10 cellular contexts compared by ENCODE assay signal in the genomic region with DNA sequence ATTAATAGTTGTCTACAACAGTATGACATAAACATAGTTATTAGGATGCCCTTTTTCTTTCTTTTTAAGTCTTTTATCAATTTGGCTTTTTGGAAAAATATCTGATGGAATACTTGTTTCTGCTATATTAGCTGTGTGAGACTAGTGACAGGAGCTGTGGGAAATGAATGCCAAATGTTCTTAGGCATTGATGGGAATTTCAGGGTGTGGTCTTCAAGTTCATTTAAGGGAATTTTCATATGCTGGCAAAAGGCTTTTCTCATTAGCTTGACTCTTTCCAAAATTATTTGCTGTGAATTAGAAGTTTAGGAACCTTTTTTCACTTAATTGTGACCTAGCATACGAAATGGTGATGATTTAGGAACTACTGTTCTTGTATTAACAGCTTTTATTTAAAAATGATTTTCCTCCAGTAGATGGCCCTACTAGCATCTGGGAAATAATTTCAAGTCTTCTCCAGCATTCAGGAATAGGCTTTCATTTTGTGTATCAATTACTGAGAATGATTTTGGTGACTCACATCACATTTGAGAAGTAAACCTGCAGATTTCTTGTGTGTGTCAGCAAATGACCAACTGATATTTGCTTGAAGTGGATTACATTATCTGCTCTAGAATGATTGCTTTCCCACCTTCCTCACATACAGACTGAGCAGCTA.
DNase-seq lines count a peak whose midpoint lies in the region; TF ChIP-seq lines count a peak whose summit lies in the region.
"Had no signal": no experiment of that assay in that cellular context is flagged by ENCODE, and none has a peak within 500 bp of the region (broad histone marks: within the 10 kb centered on the region; RNA-seq: fewer than 3 reads in every experiment).

No MANE protein-coding gene starts in this region.

- in situ Hi-C loops in G401 (cut with HindIII; ENCODE audit: low sequenced_read_pairs), result no loop called here

- POLR2A ChIA-PET in AG04450 (lab: Yijun Ruan, JAX), result no interaction called here

- H3K27me3 ChIP-seq in AG04450 (ENCODE audit: control insufficient read depth, insufficient read depth, low read length), result no peaks in the 10 kb centered on the region
- H3K27me3 ChIP-seq in hepatocyte, result no peaks in the 10 kb centered on the region

- H2AFZ ChIP-seq in hepatocyte, result no peak overlapping the region

- H3K79me2 ChIP-seq in hepatocyte, result no peaks in the 10 kb centered on the region

- peak; percentile 42 for TF ChIP-seq CTCF in AG04450 (IDR thresholded peaks at IDR 0.05; ENCODE audit: low read depth, low read length)
- peak; percentile 64 for TF ChIP-seq CTCF in VCaP (conservative IDR thresholded peaks at IDR 0.05)
- TF ChIP-seq CTCF in hepatocyte (IDR thresholded peaks at IDR 0.05; ENCODE audit: poor library complexity), result peak; percentile 31

- H3K27ac ChIP-seq in AG04450 (ENCODE audit: low read depth, low read length) (no peak overlapping the region), VCaP (peak overlapping the region; percentile 9), hepatocyte (no peak overlapping the region)

- 100% methylated on average over 1 of the region's 1 CpG for WGBS in hepatocyte (ENCODE audit: low lambda C conversion rate, missing lambda C conversion rate)

- H3K9me2 ChIP-seq in hepatocyte (replicated peaks; ENCODE audit: insufficient read depth), result no peaks in the 10 kb centered on the region

- no peaks in the 10 kb centered on the region for H3K9me3 ChIP-seq in AG04450 (ENCODE audit: control insufficient read depth, insufficient read depth, low read length)
- H3K9me3 ChIP-seq in hepatocyte (ENCODE audit: low read depth), result no peaks in the 10 kb centered on the region

- CTCF ChIA-PET in AG04450 (lab: Charles Lee), result interaction anchor here (0.7 to 2.4 kb wide), 11 partner anchors 10 to 735 kb away, joined by 3 to 18 read pairs (median 4); no protein-coding TSS in a partner anchor

- no peaks in the 10 kb centered on the region for H4K20me1 ChIP-seq in hepatocyte (ENCODE audit: insufficient read depth, poor library complexity, severe bottlenecking)

- no peaks in the 10 kb centered on the region for H3K4me1 ChIP-seq in hepatocyte (ENCODE audit: insufficient read depth)

- H3K4me3 ChIP-seq in AG04450 (ENCODE audit: low read depth, low read length), result no peak overlapping the region
- H3K4me3 ChIP-seq in hepatocyte, result no peak overlapping the region
- H3K4me3 ChIP-seq: lung had no signal

- H3K4me2 ChIP-seq in hepatocyte, result no peak overlapping the region

- H3K36me3 ChIP-seq in hepatocyte (replicated peaks; ENCODE audit: insufficient read depth, low read depth), result peaks cover 5% of the 10 kb centered on the region

- no peak for DNase-seq in AG04450 (ENCODE audit: low read depth, low spot score)
- DNase-seq in G401 (ENCODE audit: low spot score), result peak; percentile 42
- DNase-seq in hepatocyte (ENCODE audit: low spot score), result no peak
- no peak for DNase-seq in NK-92 treated with Interleukin-12 subunit alpha and Interleukin-12 subunit beta, amount 100 ng/mL, for 24 hours (lab: John Stamatoyannopoulos, UW)
- no peak for DNase-seq in NCI-H2171 (lab: John Stamatoyannopoulos, UW)
- no peak for DNase-seq in UCSD-AML1 (lab: John Stamatoyannopoulos, UW; ENCODE audit: unreplicated experiment)
- no peak for DNase-seq in foreskin melanocyte
- DNase-seq: T-helper 17 cell had no signal
